Comparison of ENCODE assay signal across 8 cellular contexts in the genomic region with DNA sequence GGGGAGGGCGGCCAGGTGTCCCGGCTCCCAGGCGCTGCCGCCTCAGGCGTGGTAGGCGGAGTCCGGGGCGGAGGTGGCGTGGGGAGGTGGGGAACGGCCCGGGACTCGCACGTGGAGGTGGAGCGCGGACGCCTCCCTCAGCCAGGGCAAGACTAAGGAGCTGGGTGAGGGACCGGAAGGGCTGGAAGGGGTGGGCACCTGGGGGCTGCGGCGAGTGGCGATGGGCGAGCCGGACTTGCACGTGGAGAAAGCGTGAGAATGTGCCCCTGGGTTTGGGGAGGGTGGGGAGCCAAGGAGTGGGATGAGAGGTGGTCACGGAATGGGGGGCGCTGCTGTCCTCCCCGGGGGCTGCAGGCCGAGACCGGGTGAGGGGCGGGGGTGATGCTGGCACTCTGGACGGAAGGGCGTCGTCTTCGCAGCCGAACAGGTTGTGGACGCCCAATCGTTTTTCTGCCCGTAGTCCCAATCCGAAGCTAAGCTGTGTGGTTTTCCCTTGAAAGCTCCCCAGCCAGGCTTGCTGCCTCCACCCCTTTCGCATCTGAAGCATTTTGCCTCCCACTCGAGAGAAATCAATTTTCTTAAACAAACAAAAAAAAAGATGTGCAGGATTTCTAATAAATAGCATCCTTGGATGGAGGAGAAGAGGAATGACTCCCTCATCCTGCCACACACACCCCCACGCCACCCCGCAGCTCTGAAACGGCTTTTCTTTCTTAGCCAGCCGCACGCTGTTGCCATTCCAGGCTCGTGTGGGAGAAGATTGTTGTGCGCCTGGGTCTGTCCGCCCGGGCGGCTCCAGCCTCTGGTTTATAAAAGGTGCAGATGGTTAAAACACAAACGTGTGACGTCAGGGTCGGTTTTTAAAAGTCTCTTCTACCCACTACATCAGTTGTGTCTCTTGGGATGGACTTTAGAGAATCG.
DNase-seq lines count a peak whose midpoint lies in the region; ATAC-seq and TF ChIP-seq lines count a peak whose summit lies in the region.

No MANE protein-coding gene starts in this region.

- no peaks in the 10 kb centered on the region for H3K36me3 ChIP-seq in CD4-positive, alpha-beta memory T cell (ENCODE audit: insufficient read depth, low read length)
- H3K36me3 ChIP-seq in upper lobe of left lung: no peaks in the 10 kb centered on the region

- peak; percentile 1 to 63 (median 4) for DNase-seq in CD4-positive, alpha-beta memory T cell
- DNase-seq in NCI-H524 (lab: John Stamatoyannopoulos, UW) (peak; percentile 89 to 93), foreskin keratinocyte (peak; percentile 43 to 65), neural crest cell (ENCODE audit: low read depth, low spot score) (peak; percentile 44), upper lobe of left lung (peak; percentile 25 to 59)
- DNase-seq in activated T-helper 1 cell treated with anti-CD3 and anti-CD28 coated beads, Interleukin-12 subunit alpha, Interleukin-12 subunit beta, Interleukin-2, Interleukin-4 antibody, amounts not matched to agents 30 ng/mL and 10 ng/mL and 1 ng/mL, durations not matched to agents 14 hours and 24 hours and 36 hours (ENCODE audit: low spot score): no peak

- no peaks in the 10 kb centered on the region for H3K27me3 Mint-ChIP-seq in CD4-positive, alpha-beta memory T cell
- peaks cover 3% of the 10 kb centered on the region for H3K27me3 Mint-ChIP-seq in activated T-helper 1 cell treated with anti-CD3 and anti-CD28 coated beads, Interleukin-12 subunit alpha, Interleukin-12 subunit beta, Interleukin-2, Interleukin-4 antibody, amounts not matched to agents 30 ng/mL and 10 ng/mL and 1 ng/mL, durations not matched to agents 14 hours and 24 hours and 36 hours (ENCODE audit: insufficient read depth)
- no peaks in the 10 kb centered on the region for H3K27me3 Mint-ChIP-seq in neural crest cell (ENCODE audit: low read depth)

- TF ChIP-seq POLR2A in GM19099 (IDR thresholded peaks at IDR 0.05; ENCODE audit: extremely low read depth, insufficient read length, low read depth) (peak; percentile 29), upper lobe of left lung (IDR thresholded peaks at IDR 0.05) (no peak)

- TF ChIP-seq EP300 in upper lobe of left lung (IDR thresholded peaks at IDR 0.05): no peak

- ATAC-seq in HG03139 (IDR thresholded peaks at IDR 0.05; ENCODE audit: unreplicated experiment): peak; percentile 41
- ATAC-seq in foreskin keratinocyte: peak; percentile 77
- ATAC-seq in upper lobe of left lung (ENCODE audit: low FRiP score in 2 of 2): peak; percentile 80 to 83

- H3K9me3 ChIP-seq in CD4-positive, alpha-beta memory T cell (ENCODE audit: control insufficient read depth in 1 of 2, low read length in 2 of 2): no peaks in the 10 kb centered on the region
- H3K9me3 ChIP-seq in upper lobe of left lung: no peaks in the 10 kb centered on the region

- peak overlapping the region in 6 of 7 donors; percentile 81 to 95 (median 88) for H3K27ac Mint-ChIP-seq in CD4-positive, alpha-beta memory T cell
- H3K27ac Mint-ChIP-seq in activated T-helper 1 cell treated with anti-CD3 and anti-CD28 coated beads, Interleukin-12 subunit alpha, Interleukin-12 subunit beta, Interleukin-2, Interleukin-4 antibody, amounts not matched to agents 30 ng/mL and 10 ng/mL and 1 ng/mL, durations not matched to agents 14 hours and 24 hours and 36 hours: peak overlapping the region; percentile 81
- H3K27ac Mint-ChIP-seq in neural crest cell (ENCODE audit: unreplicated experiment): peak overlapping the region; percentile 89

- H3K27ac ChIP-seq in CD4-positive, alpha-beta memory T cell (ENCODE audit: low read depth, low read length): peak overlapping the region; percentile 30
- H3K27ac ChIP-seq in foreskin keratinocyte (peak overlapping the region; percentile 67), upper lobe of left lung (peak overlapping the region; percentile 15 to 87 (median 80))

- CTCF ChIA-PET in CD4-positive, alpha-beta memory T cell (lab: Charles Lee; ENCODE audit: partially characterized antibody): no interaction called here

- H3K4me1 Mint-ChIP-seq in CD4-positive, alpha-beta memory T cell: peaks cover 12 to 50% (median 27%) of the 10 kb centered on the region in 4 donors
- peaks cover 33% of the 10 kb centered on the region for H3K4me1 Mint-ChIP-seq in activated T-helper 1 cell treated with anti-CD3 and anti-CD28 coated beads, Interleukin-12 subunit alpha, Interleukin-12 subunit beta, Interleukin-2, Interleukin-4 antibody, amounts not matched to agents 30 ng/mL and 10 ng/mL and 1 ng/mL, durations not matched to agents 14 hours and 24 hours and 36 hours (ENCODE audit: low read depth)
- peaks cover 23% of the 10 kb centered on the region for H3K4me1 Mint-ChIP-seq in neural crest cell

- WGBS in upper lobe of left lung, 2 donors: 2 to 6% methylated on average over 25 to 49 of the region's 55 CpGs

- no peaks in the 10 kb centered on the region for H3K27me3 ChIP-seq in CD4-positive, alpha-beta memory T cell (ENCODE audit: insufficient read depth, low read length)
- H3K27me3 ChIP-seq in foreskin keratinocyte: no peaks in the 10 kb centered on the region
- no peaks in the 10 kb centered on the region for H3K27me3 ChIP-seq in upper lobe of left lung

- intact Hi-C loops in CD4-positive, alpha-beta memory T cell (cut with micrococcal nuclease): loop anchor here (1.0 kb wide), 1 partner anchor 230 kb away; no protein-coding TSS in a partner anchor
- intact Hi-C loops in activated T-helper 1 cell treated with anti-CD3 and anti-CD28 coated beads, Interleukin-12 subunit alpha, Interleukin-12 subunit beta, Interleukin-2, Interleukin-4 antibody, amounts not matched to agents 30 ng/mL and 10 ng/mL and 1 ng/mL, durations not matched to agents 14 hours and 24 hours and 36 hours (cut with micrococcal nuclease): loop anchor here (1.0 to 5.0 kb wide), 2 partner anchors 230 to 402 kb away; a partner anchor contains a TSS

- no peak for TF ChIP-seq CTCF in foreskin keratinocyte (conservative IDR thresholded peaks at IDR 0.05)
- TF ChIP-seq CTCF in neural crest cell (conservative IDR thresholded peaks at IDR 0.05): no peak
- no peak for TF ChIP-seq CTCF in upper lobe of left lung (IDR thresholded peaks at IDR 0.05)

- peaks cover 20% of the 10 kb centered on the region for H3K4me1 ChIP-seq in CD4-positive, alpha-beta memory T cell (ENCODE audit: insufficient read depth, low read length)
- H3K4me1 ChIP-seq in foreskin keratinocyte (peaks cover 14% of the 10 kb centered on the region), upper lobe of left lung (peaks cover 3 to 23% (median 10%) of the 10 kb centered on the region in 4 donors)

- peak overlapping the region; percentile 86 to 97 (median 88) for H3K4me3 Mint-ChIP-seq in CD4-positive, alpha-beta memory T cell
- peak overlapping the region; percentile 84 for H3K4me3 Mint-ChIP-seq in activated T-helper 1 cell treated with anti-CD3 and anti-CD28 coated beads, Interleukin-12 subunit alpha, Interleukin-12 subunit beta, Interleukin-2, Interleukin-4 antibody, amounts not matched to agents 30 ng/mL and 10 ng/mL and 1 ng/mL, durations not matched to agents 14 hours and 24 hours and 36 hours
- peak overlapping the region; percentile 96 for H3K4me3 Mint-ChIP-seq in neural crest cell

- peaks cover 7% of the 10 kb centered on the region in 2 donors for H3K36me3 Mint-ChIP-seq in CD4-positive, alpha-beta memory T cell
- peaks cover 7% of the 10 kb centered on the region for H3K36me3 Mint-ChIP-seq in activated T-helper 1 cell treated with anti-CD3 and anti-CD28 coated beads, Interleukin-12 subunit alpha, Interleukin-12 subunit beta, Interleukin-2, Interleukin-4 antibody, amounts not matched to agents 30 ng/mL and 10 ng/mL and 1 ng/mL, durations not matched to agents 14 hours and 24 hours and 36 hours (ENCODE audit: low read depth)
- H3K36me3 Mint-ChIP-seq in neural crest cell (ENCODE audit: low read depth): peaks cover 5% of the 10 kb centered on the region

- POLR2A ChIA-PET in CD4-positive, alpha-beta memory T cell (lab: Charles Lee; ENCODE audit: partially characterized antibody): interaction anchor here (1.0 kb wide), 1 partner anchor 8 kb away, joined by 3 read pairs; no protein-coding TSS in a partner anchor

- peak overlapping the region in 1 of 2 donors; percentile 67 for H3K4me3 ChIP-seq in CD4-positive, alpha-beta memory T cell (ENCODE audit: low read length in 2 of 2)
- peak overlapping the region; percentile 76 to 96 (median 84) for H3K4me3 ChIP-seq in upper lobe of left lung

- H3K9me3 Mint-ChIP-seq in CD4-positive, alpha-beta memory T cell: peaks cover 0 to 3% (median 0%) of the 10 kb centered on the region in 8 donors
- H3K9me3 Mint-ChIP-seq in activated T-helper 1 cell treated with anti-CD3 and anti-CD28 coated beads, Interleukin-12 subunit alpha, Interleukin-12 subunit beta, Interleukin-2, Interleukin-4 antibody, amounts not matched to agents 30 ng/mL and 10 ng/mL and 1 ng/mL, durations not matched to agents 14 hours and 24 hours and 36 hours: peaks cover 3% of the 10 kb centered on the region
- no peaks in the 10 kb centered on the region for H3K9me3 Mint-ChIP-seq in neural crest cell

Comparison
In these comparisons a context has a peak if more than half of its experiments do, and no peak if none do; other contexts are left out.
1. H3K27ac ChIP-seq: peak in every context shown above with its lines; median percentile 80 in upper lobe of left lung; 67 in foreskin keratinocyte; 30 in CD4-positive, alpha-beta memory T cell.